ENCODE assay signal across 26 cellular contexts in the genomic region with DNA sequence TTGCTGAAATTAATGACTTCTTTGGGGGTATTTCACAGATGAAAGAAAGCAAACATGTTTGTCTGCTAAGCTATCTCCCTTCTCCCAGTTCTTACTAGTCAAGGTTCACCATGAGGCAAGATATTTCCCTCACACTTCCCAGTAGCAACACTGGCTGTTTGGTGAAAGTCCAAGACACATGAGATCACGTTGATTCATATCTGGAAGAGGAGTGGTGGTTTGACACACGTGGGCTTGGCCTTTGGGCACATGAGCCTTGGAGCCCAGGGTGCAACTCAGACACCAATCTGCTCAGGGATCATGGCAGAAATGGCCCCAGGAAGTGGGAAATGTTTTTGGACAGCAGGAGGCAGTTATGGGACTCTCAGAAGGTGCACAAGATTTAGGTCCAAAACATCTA.
"Had no signal": no experiment of that assay in that cellular context is flagged by ENCODE, and none has a peak within 500 bp of the region (broad histone marks: within the 10 kb centered on the region; RNA-seq: fewer than 3 reads in every experiment).

No MANE protein-coding gene starts in this region.

- H3K4me1 Mint-ChIP-seq: immature natural killer cell had no signal

- H3K27ac Mint-ChIP-seq: dendritic cell treated with granulocyte-macrophage colony-stimulating factor and Interleukin-4, amounts not matched to agents 40 ng/mL and 50 ng/mL, for 4 days; effector memory CD8-positive, alpha-beta T cell; endodermal cell; immature natural killer cell; mesothelial cell of epicardium had no signal

- H3K4me3 ChIP-seq: colonic mucosa, esophagus squamous epithelium, gastrocnemius medialis, heart left ventricle, hepatocyte, left lung, lower lobe of right lung, mucosa of descending colon had no signal

- H3K36me3 ChIP-seq: colonic mucosa, esophagus squamous epithelium, gastrocnemius medialis, heart left ventricle, left lung, lower lobe of right lung had no signal

- H3K27ac ChIP-seq: colonic mucosa, epithelial cell of prostate, esophagus squamous epithelium, gastrocnemius medialis, heart left ventricle, hepatocyte, left lung, lower lobe of right lung had no signal

- H3K36me3 Mint-ChIP-seq: mesothelial cell of epicardium had no signal

- H3K27me3 ChIP-seq: colonic mucosa, esophagus squamous epithelium, gastrocnemius medialis, heart left ventricle, hepatocyte, left lung had no signal

- H3K9me3 Mint-ChIP-seq: endodermal cell had no signal

- ATAC-seq: effector memory CD8-positive, alpha-beta T cell; esophagus mucosa; gastrocnemius medialis; heart left ventricle; left cardiac atrium; left lung; left ventricle myocardium superior; lower lobe of right lung; mucosa of descending colon had no signal

- H2AFZ ChIP-seq: hepatocyte had no signal

- H3K4me3 Mint-ChIP-seq: dendritic cell treated with granulocyte-macrophage colony-stimulating factor and Interleukin-4, amounts not matched to agents 40 ng/mL and 50 ng/mL, for 4 days; effector memory CD8-positive, alpha-beta T cell; endodermal cell; immature natural killer cell; mesothelial cell of epicardium had no signal

- H3K9me3 ChIP-seq: colonic mucosa, esophagus squamous epithelium, gastrocnemius medialis, left lung, lower lobe of right lung, mucosa of descending colon had no signal

- DNase-seq: colonic mucosa; cortex of kidney; effector CD8-positive, alpha-beta T cell; effector memory CD8-positive, alpha-beta T cell; endodermal cell; erythroblast; esophagus squamous epithelium; foreskin fibroblast; foreskin melanocyte; gastrocnemius medialis; heart left ventricle; hypothalamus; immature natural killer cell; left cardiac atrium; left lung; left ventricle myocardium superior; lower lobe of right lung; mesenchymal stem cell; mucosa of descending colon had no signal

- FAIRE-seq: endometrium, keratinocyte had no signal

- H3K79me2 ChIP-seq: hepatocyte had no signal

- H3K4me1 ChIP-seq: colonic mucosa, gastrocnemius medialis, heart left ventricle, left lung, lower lobe of right lung had no signal

- H3K4me2 ChIP-seq: hepatocyte had no signal
